In genomic region chr3:25782938-25783660, GRCh38 we compare ENCODE assay signal across 8 cellular contexts. TPM values are rescaled to one million over a fixed set of nuclear protein-coding genes. Genes with fewer than 3 reads are reported as not detected.
DNase-seq lines count a peak whose midpoint lies in the region; ATAC-seq and TF ChIP-seq lines count a peak whose summit lies in the region.

NGLY1 (minus strand) TSS chr3:25783443; CDS start chr3:25783390, 53 bp downstream.

- peaks cover 18% of the 10 kb centered on the region for H3K4me1 ChIP-seq in ACC112 (ENCODE audit: control insufficient read depth, insufficient read depth, low read length, unreplicated experiment)

- H3K27me3 ChIP-seq in ACC112 (ENCODE audit: insufficient read depth, low read length): no peaks in the 10 kb centered on the region

- peaks cover under 1% of the 10 kb centered on the region for H3K36me3 Mint-ChIP-seq in chondrocyte (ENCODE audit: low read depth)

- peak within 1 kb of the TSS; percentile 96 for H2AFZ ChIP-seq in ACC112 (ENCODE audit: low read length, unreplicated experiment)

- H3K9me3 Mint-ChIP-seq in chondrocyte (ENCODE audit: low read depth): no peaks in the 10 kb centered on the region

- peaks cover 4% of the 10 kb centered on the region; the same call in 1 of the 2 replicates for H3K36me3 ChIP-seq in ACC112 (ENCODE audit: insufficient read depth, low read length)

- peak; percentile 70 for ATAC-seq in GM18867 (IDR thresholded peaks at IDR 0.05; ENCODE audit: unreplicated experiment)
- peak; percentile 67 for ATAC-seq in HG03095 (IDR thresholded peaks at IDR 0.05; ENCODE audit: unreplicated experiment)

- peak within 1 kb of the TSS; percentile 90 for H3K4me3 ChIP-seq in ACC112 (ENCODE audit: low read depth, low read length)

- H3K4me3 Mint-ChIP-seq in chondrocyte (ENCODE audit: unreplicated experiment): peak within 1 kb of the TSS; percentile 88

- peak; percentile 19 to 74 for DNase-seq in NCI-H446 (lab: John Stamatoyannopoulos, UW)
- DNase-seq in activated CD4-positive, alpha-beta T cell treated with anti-CD3 and anti-CD28 coated beads for 24 hours (ENCODE audit: low read depth in 2 of 2): peak; percentile 69 to 73
- peak; percentile 94 for DNase-seq in chondrocyte (ENCODE audit: low spot score)
- DNase-seq in kidney tubule cell (ENCODE audit: low spot score): peak; percentile 88
- DNase-seq in stimulated activated CD4-positive, alpha-beta T cell treated with anti-CD3 and anti-CD28 coated beads, Interleukin-1b, Interleukin-23, amount 100 ng/mL, for 1 hour (ENCODE audit: low read depth in 2 of 2): peak; percentile 65 to 73

- peak within 1 kb of the TSS; percentile 81 for H3K27ac Mint-ChIP-seq in chondrocyte (ENCODE audit: unreplicated experiment)

- H3K4me1 Mint-ChIP-seq in chondrocyte (ENCODE audit: low read depth): peaks cover 33% of the 10 kb centered on the region

- peaks cover 27% of the 10 kb centered on the region for H3K79me2 ChIP-seq in ACC112 (ENCODE audit: control insufficient read depth, insufficient read depth, low read length, unreplicated experiment)

- peak; percentile 35 for TF ChIP-seq CTCF in chondrocyte (IDR thresholded peaks at IDR 0.05)

- no peaks in the 10 kb centered on the region for H3K27me3 Mint-ChIP-seq in chondrocyte (ENCODE audit: low read depth)

- H3K27ac ChIP-seq in ACC112 (ENCODE audit: low read depth, low read length): peak within 1 kb of the TSS; percentile 42

RNA-seq across cellular contexts. Expression of gene NGLY1, which starts in this region (rescaled TPM):
- 24.6 to 32.7 TPM (median 29.1 TPM) in 3 replicates for total RNA-seq in chondrocyte

Comparison
In these comparisons a context has a peak if more than half of its experiments do, and no peak if none do; other contexts are left out.
1. Peak in every context shown above with its lines: DNase-seq, ATAC-seq, H3K4me3 ChIP-seq and H3K27ac ChIP-seq.